Comparison of ENCODE assay signal across 14 cellular contexts in the genomic region with DNA sequence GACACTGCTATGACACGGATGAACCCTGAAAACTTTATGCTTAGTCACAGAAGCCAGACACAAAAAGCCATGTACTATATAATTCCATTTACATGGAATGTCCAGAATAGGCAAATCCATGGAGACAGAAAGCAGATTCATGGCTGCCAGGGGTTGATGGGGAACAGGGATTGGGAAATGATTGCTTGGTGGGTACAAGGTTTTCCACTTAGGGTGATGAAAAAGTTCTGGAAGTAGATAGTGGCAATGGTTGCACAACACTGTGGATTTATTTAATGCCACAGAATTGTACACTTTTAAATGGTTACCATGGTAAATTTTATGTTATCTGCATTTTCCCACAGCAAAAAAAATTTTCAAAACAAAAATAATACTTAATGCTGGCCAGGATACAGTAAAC. TPM values are rescaled to one million over a fixed set of nuclear protein-coding genes. Genes with fewer than 3 reads are reported as not detected.
DNase-seq lines count a peak whose midpoint lies in the region; ATAC-seq and TF ChIP-seq lines count a peak whose summit lies in the region.
"Had no signal": no experiment of that assay in that cellular context is flagged by ENCODE, and none has a peak within 500 bp of the region (broad histone marks: within the 10 kb centered on the region; RNA-seq: fewer than 3 reads in every experiment).

No MANE protein-coding gene starts in this region.

- intact Hi-C loops in right lobe of liver (cut with DNase I) (no loop called here), dorsolateral prefrontal cortex (cut with DNase I) (no loop called here)

- ATAC-seq in right lobe of liver (peak in 3 of 4 donors; percentile 20 to 63 (median 32)), thoracic aorta (ENCODE audit: insufficient number of reproducible peaks, low FRiP score, low read depth) (no peak), HG02970 (IDR thresholded peaks at IDR 0.05; ENCODE audit: low FRiP score, unreplicated experiment) (no peak)
- ATAC-seq: stimulated activated effector memory CD8-positive, alpha-beta T cell treated with anti-CD3 and anti-CD28 coated beads, Interleukin-12 subunit alpha, Interleukin-12 subunit beta, amount 100 ng/mL, for 72 hours had no signal

- no peak overlapping the region for H3K4me3 ChIP-seq in coronary artery
- no peak overlapping the region for H3K4me3 ChIP-seq in right lobe of liver
- H3K4me3 ChIP-seq in thoracic aorta = no peak overlapping the region
- H3K4me3 ChIP-seq in dorsolateral prefrontal cortex = no peak overlapping the region
- H3K4me3 ChIP-seq: neural progenitor cell had no signal

- TF ChIP-seq CTCF in coronary artery (IDR thresholded peaks at IDR 0.05) = no peak
- TF ChIP-seq CTCF in right lobe of liver (IDR thresholded peaks at IDR 0.05) = no peak
- TF ChIP-seq CTCF in thoracic aorta (IDR thresholded peaks at IDR 0.05) = no peak
- TF ChIP-seq CTCF in dorsolateral prefrontal cortex (IDR thresholded peaks at IDR 0.05 in 54 of 56, conservative IDR thresholded peaks at IDR 0.05 in 2 of 56; ENCODE audit: low read depth in 1 of 56, partially characterized antibody in 56 of 56) = no peak

- H3K4me1 ChIP-seq in right lobe of liver (no peaks in the 10 kb centered on the region), thoracic aorta (ENCODE audit: control insufficient read depth in 1 of 2, low read depth in 2 of 2) (peaks cover 26 to 47% of the 10 kb centered on the region in 2 donors)

- H3K27me3 ChIP-seq in right lobe of liver (no peaks in the 10 kb centered on the region), thoracic aorta (replicated peaks; ENCODE audit: insufficient read depth) (no peaks in the 10 kb centered on the region), dorsolateral prefrontal cortex (no peaks in the 10 kb centered on the region)
- H3K27me3 ChIP-seq: neural progenitor cell had no signal

- H3K27ac ChIP-seq in coronary artery (peak overlapping the region; percentile 42 to 57), right lobe of liver (no peak overlapping the region), thoracic aorta (peak overlapping the region; percentile 15 to 62), dorsolateral prefrontal cortex (peak overlapping the region in 16 of 59 donors; percentile 0 to 59 (median 20))

- 70% methylated on average over 1 of the region's 1 CpG for WGBS in right lobe of liver (ENCODE audit: insufficient coverage, low coverage, low lambda C conversion rate, missing lambda C conversion rate)

- H3K9me3 ChIP-seq in right lobe of liver (no peaks in the 10 kb centered on the region), thoracic aorta (no peaks in the 10 kb centered on the region)

- H3K36me3 ChIP-seq in right lobe of liver = no peaks in the 10 kb centered on the region
- no peaks in the 10 kb centered on the region for H3K36me3 ChIP-seq in thoracic aorta
- H3K36me3 ChIP-seq: neural progenitor cell had no signal

- DNase-seq in LHCN-M2 (ENCODE audit: low read depth) (peak; percentile 29), coronary artery (ENCODE audit: low spot score) (no peak), right lobe of liver (no peak), thoracic aorta (ENCODE audit: low spot score) (no peak), dorsolateral prefrontal cortex (no peak), CD1c-positive myeloid dendritic cell (ENCODE audit: extremely low spot score) (no peak), HuH-7.5 (ENCODE audit: low spot score) (no peak)
- DNase-seq: activated CD4-positive, alpha-beta T cell treated with anti-CD3 and anti-CD28 coated beads, Interleukin-2, amount 10 ng/mL, durations not matched to agents 24 days and 14 days; hypothalamus; NCI-H2081 treated with DMSO at 0.1 percent for 48 hours; NCI-H526 treated with DMSO at 0.1 percent for 48 hours had no signal

- TF ChIP-seq POLR2A in right lobe of liver (IDR thresholded peaks at IDR 0.05) = no peak

RNA-seq across cellular contexts. Expression of a gene that starts 40.7 kb away (rescaled TPM):
- 82.4 and 91.8 TPM in 2 replicates for total RNA-seq in LHCN-M2 (2014; rRNA removed)
- 58.3 TPM for polyA plus RNA-seq in LHCN-M2 (2012)
- total RNA-seq in right lobe of liver = 10 to 100 TPM in 5 of 6 experiments, 1 to 10 TPM in 1; 9.0 to 33.2 (median 20.8) TPM
- total RNA-seq in thoracic aorta = 100 to 1,000 TPM; 111 to 119 TPM
- total RNA-seq in dorsolateral prefrontal cortex = 100 to 1,000 TPM in 9 of 120 experiments, 10 to 100 TPM in 111; 57.3 to 134 (median 81.4) TPM

Comparison
In these comparisons a context has a peak if more than half of its experiments do, and no peak if none do; other contexts are left out.
1. H3K27ac ChIP-seq: peak in coronary artery (2 of 2) and thoracic aorta (2 of 2); none in right lobe of liver (0 of 3).
2. ATAC-seq: peak in right lobe of liver (3 of 4); none in thoracic aorta (single experiment) and HG02970 (single experiment).